Comparison of ENCODE assay signal across 8 cellular contexts in genomic region chr11:123742334-123742733, GRCh38. TPM values are rescaled to one million over a fixed set of nuclear protein-coding genes. Genes with fewer than 3 reads are reported as not detected.
A peak's percentile ranks its signal among the peaks of the same experiment; 100 is the strongest.
DNase-seq lines count a peak whose midpoint lies in the region; ATAC-seq and TF ChIP-seq lines count a peak whose summit lies in the region.

No MANE protein-coding gene starts in this region.

- DNase-seq in activated CD4-positive, alpha-beta T cell treated with anti-CD3 and anti-CD28 coated beads for 36 hours = peak; percentile 9
- no peak for DNase-seq in activated CD4-positive, alpha-beta T cell treated with anti-CD3 and anti-CD28 coated beads for 48 hours
- no peak for DNase-seq in activated T-helper 2 cell treated with anti-CD3 and anti-CD28 coated beads, Interferon-gamma antibody, Interleukin-2, Interleukin-4, amounts not matched to agents 10 μg/mL and 5 μg/mL and 100 μg/mL, durations not matched to agents 14 hours and 24 hours and 36 hours (ENCODE audit: low spot score)
- DNase-seq in inferior parietal cortex (ENCODE audit: extremely low spot score) = peak; percentile 39
- no peak for DNase-seq in testis
- no peak for DNase-seq in GDM1 (lab: John Stamatoyannopoulos, UW)
- DNase-seq in effector CD4-positive, alpha-beta T cell = no peak
- no peak for DNase-seq in AML-193 (lab: John Stamatoyannopoulos, UW)

- no peaks in the 10 kb centered on the region for H3K9me3 ChIP-seq in testis

- H3K4me1 Mint-ChIP-seq in activated CD4-positive, alpha-beta T cell treated with anti-CD3 and anti-CD28 coated beads for 36 hours = peaks cover 29% of the 10 kb centered on the region
- H3K4me1 Mint-ChIP-seq in activated T-helper 2 cell treated with anti-CD3 and anti-CD28 coated beads, Interferon-gamma antibody, Interleukin-2, Interleukin-4, amounts not matched to agents 10 μg/mL and 5 μg/mL and 100 μg/mL, durations not matched to agents 14 hours and 24 hours and 36 hours (ENCODE audit: low read depth) = peaks cover 26% of the 10 kb centered on the region

- intact Hi-C loops in activated CD4-positive, alpha-beta T cell treated with anti-CD3 and anti-CD28 coated beads for 36 hours (cut with DNase I, micrococcal nuclease) = loop anchor here (5.0 kb wide), 3 partner anchors 375 to 930 kb away; partner anchors contain the start of genes SIAE (in 1 of the 2), SPA17 (in 1 of the 2) and VWA5A (in 1 of the 2)
- intact Hi-C loops in activated T-helper 2 cell treated with anti-CD3 and anti-CD28 coated beads, Interferon-gamma antibody, Interleukin-2, Interleukin-4, amounts not matched to agents 10 μg/mL and 5 μg/mL and 100 μg/mL, durations not matched to agents 14 hours and 24 hours and 36 hours (cut with micrococcal nuclease) = loop anchor here (5.0 kb wide), 1 partner anchor 60 kb away; no protein-coding TSS in a partner anchor
- intact Hi-C loops in testis (cut with DNase I; ENCODE audit: low total_unique reads) = no loop called here

- POLR2A ChIA-PET in activated CD4-positive, alpha-beta T cell treated with anti-CD3 and anti-CD28 coated beads for 36 hours (lab: Charles Lee) = interaction anchor here (0.6 kb wide), 1 partner anchor 310 kb away, joined by 5 read pairs; no protein-coding TSS in a partner anchor

- H3K27ac ChIP-seq in testis = peak overlapping the region; percentile 44 to 85

- no peak for TF ChIP-seq CTCF in testis (IDR thresholded peaks at IDR 0.05)

- no peaks in the 10 kb centered on the region for H3K9me3 Mint-ChIP-seq in activated CD4-positive, alpha-beta T cell treated with anti-CD3 and anti-CD28 coated beads for 36 hours (ENCODE audit: low read depth)
- peaks cover under 1% of the 10 kb centered on the region for H3K9me3 Mint-ChIP-seq in activated T-helper 2 cell treated with anti-CD3 and anti-CD28 coated beads, Interferon-gamma antibody, Interleukin-2, Interleukin-4, amounts not matched to agents 10 μg/mL and 5 μg/mL and 100 μg/mL, durations not matched to agents 14 hours and 24 hours and 36 hours

- H3K4me3 Mint-ChIP-seq in activated CD4-positive, alpha-beta T cell treated with anti-CD3 and anti-CD28 coated beads for 36 hours = peak overlapping the region; percentile 81
- peak overlapping the region; percentile 89 for H3K4me3 Mint-ChIP-seq in activated T-helper 2 cell treated with anti-CD3 and anti-CD28 coated beads, Interferon-gamma antibody, Interleukin-2, Interleukin-4, amounts not matched to agents 10 μg/mL and 5 μg/mL and 100 μg/mL, durations not matched to agents 14 hours and 24 hours and 36 hours (ENCODE audit: low read depth)

- 34 to 39% methylated on average over 4 of the region's 4 CpGs for WGBS in testis, 2 donors

- H3K36me3 ChIP-seq in testis (ENCODE audit: low read depth, missing control alignments) = no peaks in the 10 kb centered on the region

- no peaks in the 10 kb centered on the region for H3K27me3 ChIP-seq in testis

- peak overlapping the region; percentile 86 to 96 for H3K4me3 ChIP-seq in testis

- peak overlapping the region; percentile 97 for H3K27ac Mint-ChIP-seq in activated CD4-positive, alpha-beta T cell treated with anti-CD3 and anti-CD28 coated beads for 36 hours
- peak overlapping the region; percentile 86 for H3K27ac Mint-ChIP-seq in activated T-helper 2 cell treated with anti-CD3 and anti-CD28 coated beads, Interferon-gamma antibody, Interleukin-2, Interleukin-4, amounts not matched to agents 10 μg/mL and 5 μg/mL and 100 μg/mL, durations not matched to agents 14 hours and 24 hours and 36 hours

- H3K4me1 ChIP-seq in testis = peaks cover 17% of the 10 kb centered on the region

- peaks cover 17% of the 10 kb centered on the region for H3K36me3 Mint-ChIP-seq in activated CD4-positive, alpha-beta T cell treated with anti-CD3 and anti-CD28 coated beads for 36 hours (ENCODE audit: low read depth)
- peaks cover 21% of the 10 kb centered on the region for H3K36me3 Mint-ChIP-seq in activated T-helper 2 cell treated with anti-CD3 and anti-CD28 coated beads, Interferon-gamma antibody, Interleukin-2, Interleukin-4, amounts not matched to agents 10 μg/mL and 5 μg/mL and 100 μg/mL, durations not matched to agents 14 hours and 24 hours and 36 hours (ENCODE audit: low read depth)

- H3K27me3 Mint-ChIP-seq in activated CD4-positive, alpha-beta T cell treated with anti-CD3 and anti-CD28 coated beads for 36 hours = peaks cover 3% of the 10 kb centered on the region
- peaks cover 15% of the 10 kb centered on the region for H3K27me3 Mint-ChIP-seq in activated T-helper 2 cell treated with anti-CD3 and anti-CD28 coated beads, Interferon-gamma antibody, Interleukin-2, Interleukin-4, amounts not matched to agents 10 μg/mL and 5 μg/mL and 100 μg/mL, durations not matched to agents 14 hours and 24 hours and 36 hours (ENCODE audit: low read depth)

- TF ChIP-seq POLR2A in testis (IDR thresholded peaks at IDR 0.05) = no peak

- ATAC-seq in activated CD4-positive, alpha-beta T cell treated with anti-CD3 and anti-CD28 coated beads for 36 hours = no peak

- CTCF ChIA-PET in activated CD4-positive, alpha-beta T cell treated with anti-CD3 and anti-CD28 coated beads for 36 hours (lab: Charles Lee) = interaction anchor here (0.9 kb wide), 1 partner anchor 33 kb away, joined by 3 read pairs; no protein-coding TSS in a partner anchor

RNA-seq across cellular contexts. Expression of gene ZNF202, which starts 0.9 kb away (rescaled TPM):
- 10 to 100 TPM in 1 of 2 experiments, 1 to 10 TPM in 1; 9.5 to 12.1 TPM for total RNA-seq in activated CD4-positive, alpha-beta T cell treated with anti-CD3 and anti-CD28 coated beads for 36 hours
- total RNA-seq in activated T-helper 2 cell treated with anti-CD3 and anti-CD28 coated beads, Interferon-gamma antibody, Interleukin-2, Interleukin-4, amounts not matched to agents 10 μg/mL and 5 μg/mL and 100 μg/mL, durations not matched to agents 14 hours and 24 hours and 36 hours = 19.2 and 22.3 TPM in 2 replicates
- 10 to 100 TPM; 24.4 to 25.5 TPM for total RNA-seq in testis
- polyA plus RNA-seq in testis (ENCODE audit: insufficient read depth, low read depth, low replicate concordance) = 30.7 TPM

RNA-seq across cellular contexts. Expression of gene OR6X1, which starts 12.0 kb away (rescaled TPM):
- total RNA-seq in activated CD4-positive, alpha-beta T cell treated with anti-CD3 and anti-CD28 coated beads for 36 hours = not detected
- total RNA-seq in activated T-helper 2 cell treated with anti-CD3 and anti-CD28 coated beads, Interferon-gamma antibody, Interleukin-2, Interleukin-4, amounts not matched to agents 10 μg/mL and 5 μg/mL and 100 μg/mL, durations not matched to agents 14 hours and 24 hours and 36 hours = not detected in 2 replicates
- total RNA-seq in testis = not detected
- polyA plus RNA-seq in testis (ENCODE audit: insufficient read depth, low read depth, low replicate concordance) = not detected

Comparison
In these comparisons a context has a peak if more than half of its experiments do, and no peak if none do; other contexts are left out.
1. DNase-seq: peak in activated CD4-positive, alpha-beta T cell treated with anti-CD3 and anti-CD28 coated beads for 36 hours (single experiment) and inferior parietal cortex (single experiment); none in activated CD4-positive, alpha-beta T cell treated with anti-CD3 and anti-CD28 coated beads for 48 hours (single experiment), activated T-helper 2 cell treated with anti-CD3 and anti-CD28 coated beads, Interferon-gamma antibody, Interleukin-2, Interleukin-4, amounts not matched to agents 10 μg/mL and 5 μg/mL and 100 μg/mL, durations not matched to agents 14 hours and 24 hours and 36 hours (single experiment), testis (single experiment), GDM1 (single experiment), effector CD4-positive, alpha-beta T cell (single experiment) and AML-193 (0 of 2).